11 cellular contexts compared by ENCODE assay signal in genomic region chr12:130982565-130983225, GRCh38. TPM values are rescaled to one million over a fixed set of nuclear protein-coding genes. Genes with fewer than 3 reads are reported as not detected.
"Had no signal": no experiment of that assay in that cellular context is flagged by ENCODE, and none has a peak within 500 bp of the region (broad histone marks: within the 10 kb centered on the region; RNA-seq: fewer than 3 reads in every experiment).

No MANE protein-coding gene starts in this region.

- H3K4me1 ChIP-seq: gastrocnemius medialis, psoas muscle had no signal

- DNase-seq: activated CD4-positive, alpha-beta memory T cell treated with anti-CD3 and anti-CD28 coated beads for 36 hours; activated naive CD4-positive, alpha-beta T cell; activated naive CD8-positive, alpha-beta T cell treated with anti-CD3 and anti-CD28 coated beads, Interleukin-2, amount 50 U/mL, for 24 hours; activated T-cell treated with anti-CD3 and anti-CD28 coated beads, Interleukin-2, amount 50 U/mL, for 72 hours; effector CD4-positive, alpha-beta T cell; gastrocnemius medialis; psoas muscle; stimulated activated CD4-positive, alpha-beta T cell treated with anti-CD3 and anti-CD28 coated beads, Interleukin-4, amount 100 ng/mL, for 1 hour; stimulated activated CD8-positive, alpha-beta memory T cell treated with anti-CD3 and anti-CD28 coated beads, Interleukin-4, amount 100 ng/mL, for 48 hours; SW 1271 had no signal

- ATAC-seq: activated naive CD8-positive, alpha-beta T cell treated with anti-CD3 and anti-CD28 coated beads, Interleukin-2, amount 50 U/mL, for 24 hours; activated T-cell treated with anti-CD3 and anti-CD28 coated beads, Interleukin-2, amount 50 U/mL, for 72 hours had no signal

- H3K27me3 ChIP-seq: gastrocnemius medialis had no signal

- H3K9me3 ChIP-seq: gastrocnemius medialis, psoas muscle had no signal

- H3K27ac ChIP-seq: psoas muscle had no signal

- H3K4me3 ChIP-seq: gastrocnemius medialis, psoas muscle had no signal

- H3K36me3 ChIP-seq: gastrocnemius medialis had no signal

RNA-seq across cellular contexts. Expression of gene ADGRD1, which starts 29.0 kb away (rescaled TPM):
- total RNA-seq: natural killer cell treated with Interleukin-12 subunit alpha and Interleukin-12 subunit beta and Interleukin-15 and Interleukin-18, amount 100 ng/mL, for 72 hours had no signal
